ENCODE assay signal across 14 cellular contexts in the genomic region with DNA sequence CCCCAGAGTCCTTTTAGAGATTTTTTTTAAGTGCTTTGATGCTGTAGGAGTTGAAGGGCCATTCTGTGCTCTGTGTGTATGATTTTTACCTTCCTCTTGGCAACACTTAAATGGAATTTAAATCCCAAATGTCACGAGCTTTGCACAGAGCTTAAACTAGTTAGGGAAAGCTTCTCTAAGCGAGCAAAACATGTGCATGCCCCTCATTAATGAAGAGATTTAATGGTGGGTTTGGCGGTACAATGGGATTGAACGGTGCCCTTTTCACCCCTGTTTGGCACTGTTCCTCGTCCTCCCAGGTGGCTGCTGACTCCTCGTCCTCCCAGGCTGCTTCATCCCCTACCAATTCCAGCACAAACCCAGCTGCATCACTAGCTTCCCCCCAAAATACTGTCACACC.
DNase-seq lines count a peak whose midpoint lies in the region; ATAC-seq and TF ChIP-seq lines count a peak whose summit lies in the region.
"Had no signal": no experiment of that assay in that cellular context is flagged by ENCODE, and none has a peak within 500 bp of the region (broad histone marks: within the 10 kb centered on the region; RNA-seq: fewer than 3 reads in every experiment).

No MANE protein-coding gene starts in this region.

- TF ChIP-seq CTCF in GM23338 (conservative IDR thresholded peaks at IDR 0.05; ENCODE audit: low read depth in 2 of 2) (no peak), MCF 10A (IDR thresholded peaks at IDR 0.05; ENCODE audit: unreplicated experiment) (no peak)

- H3K4me1 ChIP-seq in GM23338 (ENCODE audit: insufficient read depth) = no peaks in the 10 kb centered on the region
- H3K4me1 ChIP-seq: BLaER1 treated with 17β-estradiol and CSF1 and Interleukin-3, amounts not matched to agents 10 nM and 100 nM; HAP-1 had no signal

- H3K4me3 Mint-ChIP-seq in GM23338 = no peak overlapping the region
- H3K4me3 Mint-ChIP-seq in MCF 10A (ENCODE audit: unreplicated experiment) = no peak overlapping the region
- H3K4me3 Mint-ChIP-seq: CD4-positive, CD25-positive, alpha-beta regulatory T cell; IgD-negative memory B cell had no signal

- H3K27ac ChIP-seq in GM23338 (ENCODE audit: low read depth) = no peak overlapping the region
- H3K27ac ChIP-seq: BLaER1 treated with 17β-estradiol and CSF1 and Interleukin-3, amounts not matched to agents 10 nM and 100 nM had no signal

- H3K27me3 Mint-ChIP-seq in GM23338 (ENCODE audit: insufficient read depth, low read depth, poor library complexity) (no peaks in the 10 kb centered on the region), MCF 10A (ENCODE audit: insufficient read depth, unreplicated experiment) (peaks cover 68% of the 10 kb centered on the region)
- H3K27me3 Mint-ChIP-seq: IgD-negative memory B cell had no signal

- H3K36me3 ChIP-seq in GM23338 (ENCODE audit: insufficient read depth) = no peaks in the 10 kb centered on the region
- H3K36me3 ChIP-seq: BLaER1 treated with 17β-estradiol and CSF1 and Interleukin-3, amounts not matched to agents 10 nM and 100 nM; HAP-1 had no signal

- POLR2A ChIA-PET in MCF 10A (lab: Yijun Ruan, JAX) = no interaction called here

- ATAC-seq in GM23338 (no peak), GM19397 (IDR thresholded peaks at IDR 0.05; ENCODE audit: unreplicated experiment) (no peak)

- H3K4me3 ChIP-seq in GM23338 = no peak overlapping the region
- H3K4me3 ChIP-seq: BLaER1 treated with 17β-estradiol and CSF1 and Interleukin-3, amounts not matched to agents 10 nM and 100 nM; HAP-1 had no signal

- H3K79me2 ChIP-seq in GM23338 (replicated peaks; ENCODE audit: insufficient read depth) = no peaks in the 10 kb centered on the region

- H2AFZ ChIP-seq in GM23338 = peak overlapping the region; percentile 49; the same call in 1 of the 2 replicates

- BruUV-seq in MCF 10A (replicated peaks; lab: Mats Ljungman, UMichigan) = no TSS peak

- CTCF ChIA-PET in MCF 10A (lab: Yijun Ruan, JAX) = interaction anchor here (0.6 kb wide), 1 partner anchor 440 kb away, joined by 3 read pairs; no protein-coding TSS in a partner anchor

- H3K9me2 ChIP-seq in GM23338 (ENCODE audit: insufficient read depth) = peaks cover 19% of the 10 kb centered on the region

- H3K36me3 Mint-ChIP-seq in GM23338 (ENCODE audit: low read depth) (no peaks in the 10 kb centered on the region), MCF 10A (ENCODE audit: insufficient read depth, unreplicated experiment) (no peaks in the 10 kb centered on the region)
- H3K36me3 Mint-ChIP-seq: CD4-positive, CD25-positive, alpha-beta regulatory T cell; IgD-negative memory B cell had no signal

- no peak overlapping the region for H3K4me2 ChIP-seq in GM23338
- H3K4me2 ChIP-seq: BLaER1 treated with 17β-estradiol and CSF1 and Interleukin-3, amounts not matched to agents 10 nM and 100 nM had no signal

- peaks cover 9% of the 10 kb centered on the region; the same call in 2 of the 3 replicates for H3K4me1 Mint-ChIP-seq in GM23338
- H3K4me1 Mint-ChIP-seq in MCF 10A (ENCODE audit: insufficient read depth, unreplicated experiment) = no peaks in the 10 kb centered on the region
- H3K4me1 Mint-ChIP-seq: CD4-positive, CD25-positive, alpha-beta regulatory T cell had no signal

- DNase-seq in NCI-H1105 treated with DMSO at 0.1 percent for 48 hours (lab: John Stamatoyannopoulos, UW) (peak; percentile 55), NCI-H1105 (lab: John Stamatoyannopoulos, UW) (no peak), GM23338 (ENCODE audit: low spot score) (no peak), NCI-H82 treated with DMSO at 0.1 percent for 48 hours (lab: John Stamatoyannopoulos, UW; ENCODE audit: unreplicated experiment) (peak; percentile 51), retina (peak; percentile 55), MCF 10A (ENCODE audit: unreplicated experiment) (no peak)
- DNase-seq: ACHN; CD4-positive, CD25-positive, alpha-beta regulatory T cell; DMS53; GF-D8 had no signal

- no peaks in the 10 kb centered on the region for H3K9me3 Mint-ChIP-seq in GM23338
- peaks cover 10% of the 10 kb centered on the region for H3K9me3 Mint-ChIP-seq in MCF 10A (ENCODE audit: unreplicated experiment)

- H3F3A ChIP-seq in GM23338 (replicated peaks; ENCODE audit: low read depth) = no peaks in the 10 kb centered on the region

- no peak overlapping the region for H3K27ac Mint-ChIP-seq in GM23338
- H3K27ac Mint-ChIP-seq in MCF 10A (ENCODE audit: low read depth, unreplicated experiment) = no peak overlapping the region
- H3K27ac Mint-ChIP-seq: CD4-positive, CD25-positive, alpha-beta regulatory T cell; IgD-negative memory B cell had no signal

- H4K20me1 ChIP-seq in GM23338 (replicated peaks; ENCODE audit: insufficient read depth) = no peaks in the 10 kb centered on the region; the same call in 1 of the 2 replicates
- H4K20me1 ChIP-seq: BLaER1 treated with 17β-estradiol and CSF1 and Interleukin-3, amounts not matched to agents 10 nM and 100 nM had no signal

- H3K27me3 ChIP-seq in GM23338 (ENCODE audit: insufficient read depth) = no peaks in the 10 kb centered on the region
- H3K27me3 ChIP-seq: BLaER1 treated with 17β-estradiol and CSF1 and Interleukin-3, amounts not matched to agents 10 nM and 100 nM had no signal

- intact Hi-C loops in MCF 10A (cut with micrococcal nuclease) = no loop called here

TF ChIP-seq in GM23338, 12 proteins besides CTCF, POLR2A, EP300 and RAD21 (continues in another document):
- TF ChIP-seq ZNF114 (CRISPR knock-in tag; IDR thresholded peaks at IDR 0.05) (no peak), EZH2 (IDR thresholded peaks at IDR 0.05; ENCODE audit: low read depth, unreplicated experiment) (no peak)
- TF ChIP-seq, protein P1, sequence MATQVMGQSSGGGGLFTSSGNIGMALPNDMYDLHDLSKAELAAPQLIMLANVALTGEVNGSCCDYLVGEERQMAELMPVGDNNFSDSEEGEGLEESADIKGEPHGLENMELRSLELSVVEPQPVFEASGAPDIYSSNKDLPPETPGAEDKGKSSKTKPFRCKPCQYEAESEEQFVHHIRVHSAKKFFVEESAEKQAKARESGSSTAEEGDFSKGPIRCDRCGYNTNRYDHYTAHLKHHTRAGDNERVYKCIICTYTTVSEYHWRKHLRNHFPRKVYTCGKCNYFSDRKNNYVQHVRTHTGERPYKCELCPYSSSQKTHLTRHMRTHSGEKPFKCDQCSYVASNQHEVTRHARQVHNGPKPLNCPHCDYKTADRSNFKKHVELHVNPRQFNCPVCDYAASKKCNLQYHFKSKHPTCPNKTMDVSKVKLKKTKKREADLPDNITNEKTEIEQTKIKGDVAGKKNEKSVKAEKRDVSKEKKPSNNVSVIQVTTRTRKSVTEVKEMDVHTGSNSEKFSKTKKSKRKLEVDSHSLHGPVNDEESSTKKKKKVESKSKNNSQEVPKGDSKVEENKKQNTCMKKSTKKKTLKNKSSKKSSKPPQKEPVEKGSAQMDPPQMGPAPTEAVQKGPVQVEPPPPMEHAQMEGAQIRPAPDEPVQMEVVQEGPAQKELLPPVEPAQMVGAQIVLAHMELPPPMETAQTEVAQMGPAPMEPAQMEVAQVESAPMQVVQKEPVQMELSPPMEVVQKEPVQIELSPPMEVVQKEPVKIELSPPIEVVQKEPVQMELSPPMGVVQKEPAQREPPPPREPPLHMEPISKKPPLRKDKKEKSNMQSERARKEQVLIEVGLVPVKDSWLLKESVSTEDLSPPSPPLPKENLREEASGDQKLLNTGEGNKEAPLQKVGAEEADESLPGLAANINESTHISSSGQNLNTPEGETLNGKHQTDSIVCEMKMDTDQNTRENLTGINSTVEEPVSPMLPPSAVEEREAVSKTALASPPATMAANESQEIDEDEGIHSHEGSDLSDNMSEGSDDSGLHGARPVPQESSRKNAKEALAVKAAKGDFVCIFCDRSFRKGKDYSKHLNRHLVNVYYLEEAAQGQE (IDR thresholded peaks at IDR 0.05; ENCODE audit: unreplicated experiment) = no peak

Comparison
In these comparisons a context has a peak if more than half of its experiments do, and no peak if none do; other contexts are left out.
1. DNase-seq: peak in NCI-H1105 treated with DMSO at 0.1 percent for 48 hours (single experiment), NCI-H82 treated with DMSO at 0.1 percent for 48 hours (single experiment) and retina (single experiment); none in NCI-H1105 (single experiment), GM23338 (single experiment) and MCF 10A (single experiment).